8 cellular contexts compared by ENCODE assay signal in genomic region chr14:105414456-105415371, GRCh38. TPM values are rescaled to one million over a fixed set of nuclear protein-coding genes. Genes with fewer than 3 reads are reported as not detected.
A peak's percentile ranks its signal among the peaks of the same experiment; 100 is the strongest.
DNase-seq lines count a peak whose midpoint lies in the region; ATAC-seq, FAIRE-seq and TF ChIP-seq lines count a peak whose summit lies in the region.

No MANE protein-coding gene starts in this region.

- H3K36me3 Mint-ChIP-seq in activated naive CD8-positive, alpha-beta T cell treated with anti-CD3 and anti-CD28 coated beads, Interleukin-2, amount 10 ng/mL, durations not matched to agents 7 days and 5 days: no peaks in the 10 kb centered on the region

- POLR2A ChIA-PET in activated naive CD8-positive, alpha-beta T cell treated with anti-CD3 and anti-CD28 coated beads, Interleukin-2, amount 10 ng/mL, durations not matched to agents 7 days and 5 days (lab: Charles Lee): no interaction called here

- peaks cover 14% of the 10 kb centered on the region for H3K4me1 ChIP-seq in HUES48 (ENCODE audit: control insufficient read depth, insufficient read depth, low read length)
- H3K4me1 ChIP-seq in heart left ventricle: peaks cover 0 to 43% (median 24%) of the 10 kb centered on the region in 12 donors
- peaks cover 0 to 10% (median 6%) of the 10 kb centered on the region in 3 donors for H3K4me1 ChIP-seq in pancreas
- H3K4me1 ChIP-seq in tibial artery: peaks cover 0 to 39% (median 33%) of the 10 kb centered on the region in 4 donors

- H3K27ac ChIP-seq in HUES48 (ENCODE audit: low read depth, low read length) (no peak overlapping the region), heart left ventricle (peak overlapping the region in 11 of 12 donors; percentile 66 to 87 (median 80)), pancreas (no peak overlapping the region), tibial artery (peak overlapping the region; percentile 64 to 70)

- H3K36me3 ChIP-seq in HUES48 (ENCODE audit: control insufficient read depth, insufficient read depth, low read length) (no peaks in the 10 kb centered on the region), heart left ventricle (no peaks in the 10 kb centered on the region), pancreas (no peaks in the 10 kb centered on the region), tibial artery (no peaks in the 10 kb centered on the region)

- intact Hi-C loops in heart left ventricle (cut with DNase I): loop anchor here in 2 of 10 donors (2.0 to 10.0 kb wide), 2 partner anchors 16 to 70 kb away; partner anchors contain the start of genes CRIP1 (in 1 of the 2) and TEX22 (in 1 of the 2)
- intact Hi-C loops in pancreas (cut with DNase I): no loop called here
- intact Hi-C loops in tibial artery (cut with DNase I; ENCODE audit: low total_unique reads): loop anchor here (2.0 kb wide), 1 partner anchor 74 kb away; no protein-coding TSS in a partner anchor

- TF ChIP-seq POLR2A in heart left ventricle (IDR thresholded peaks at IDR 0.05): peak in 1 of 2 donors; percentile 41

- peak overlapping the region; percentile 44; the same call in 1 of the 2 replicates for H3K9ac ChIP-seq in HUES48 (ENCODE audit: low read depth, low read length)

- H3K4me1 Mint-ChIP-seq in activated naive CD8-positive, alpha-beta T cell treated with anti-CD3 and anti-CD28 coated beads, Interleukin-2, amount 10 ng/mL, durations not matched to agents 7 days and 5 days: peaks cover 10% of the 10 kb centered on the region

- H3K27ac Mint-ChIP-seq in activated naive CD8-positive, alpha-beta T cell treated with anti-CD3 and anti-CD28 coated beads, Interleukin-2, amount 10 ng/mL, durations not matched to agents 7 days and 5 days: peak overlapping the region; percentile 85

- H3K4me3 ChIP-seq in HUES48 (ENCODE audit: low read depth, low read length) (peak overlapping the region; percentile 68), heart left ventricle (peak overlapping the region; percentile 5 to 69 (median 58)), pancreas (peak overlapping the region; percentile 34 to 65 (median 44)), tibial artery (peak overlapping the region; percentile 54 to 64)

- no peaks in the 10 kb centered on the region for H3K9me3 Mint-ChIP-seq in activated naive CD8-positive, alpha-beta T cell treated with anti-CD3 and anti-CD28 coated beads, Interleukin-2, amount 10 ng/mL, durations not matched to agents 7 days and 5 days

- H3K4me3 Mint-ChIP-seq in activated naive CD8-positive, alpha-beta T cell treated with anti-CD3 and anti-CD28 coated beads, Interleukin-2, amount 10 ng/mL, durations not matched to agents 7 days and 5 days: peak overlapping the region; percentile 75

- ATAC-seq in activated naive CD8-positive, alpha-beta T cell treated with anti-CD3 and anti-CD28 coated beads, Interleukin-2, amount 10 ng/mL, durations not matched to agents 7 days and 5 days (ENCODE audit: low read depth): peak; percentile 85
- ATAC-seq in heart left ventricle: peak; percentile 49 to 87 (median 80)
- peak; percentile 70 to 83 (median 77) for ATAC-seq in pancreas

- H3K27me3 Mint-ChIP-seq in activated naive CD8-positive, alpha-beta T cell treated with anti-CD3 and anti-CD28 coated beads, Interleukin-2, amount 10 ng/mL, durations not matched to agents 7 days and 5 days: peaks cover 39% of the 10 kb centered on the region

- H3K27me3 ChIP-seq in HUES48 (ENCODE audit: control insufficient read depth, insufficient read depth, low read length) (peaks cover 46% of the 10 kb centered on the region), heart left ventricle (peaks cover 0 to 29% (median 0%) of the 10 kb centered on the region in 9 donors), pancreas (no peaks in the 10 kb centered on the region), tibial artery (peaks cover 0 to 34% of the 10 kb centered on the region in 2 donors)

- DNase-seq in NOMO-1 (lab: John Stamatoyannopoulos, UW; ENCODE audit: unreplicated experiment in 2 of 2) (peak; percentile 69 to 79), NOMO-1 treated with dmso at 0.1 percent for 144 hours (lab: John Stamatoyannopoulos, UW; ENCODE audit: unreplicated experiment) (no peak), SK-N-DZ (ENCODE audit: low spot score) (peak; percentile 37), heart left ventricle (peak; percentile 83 to 92 (median 84)), pancreas (peak; percentile 35 to 84 (median 72)), tibial artery (peak; percentile 74 to 88)
- peak; percentile 85 for DNase-seq in activated naive CD8-positive, alpha-beta T cell treated with anti-CD3 and anti-CD28 coated beads, Interleukin-2, amount 10 ng/mL, durations not matched to agents 7 days and 5 days

- no peak for FAIRE-seq in pancreas (lab: Jason Lieb, UNC)

- peak; percentile 47 to 91 (median 78) for TF ChIP-seq CTCF in heart left ventricle (IDR thresholded peaks at IDR 0.05)
- peak; percentile 61 to 79 (median 76) for TF ChIP-seq CTCF in pancreas (IDR thresholded peaks at IDR 0.05)
- TF ChIP-seq CTCF in tibial artery (IDR thresholded peaks at IDR 0.05): peak; percentile 76 to 82

- 10 to 19% (median 14%) methylated on average over 52 to 79 of the region's 79 CpGs for WGBS in heart left ventricle, 4 donors
- 18% methylated on average over 67 to 79 of the region's 79 CpGs for WGBS in pancreas, 2 donors

- no peaks in the 10 kb centered on the region for H3K9me3 ChIP-seq in HUES48 (ENCODE audit: control insufficient read depth, insufficient read depth, low read length)
- H3K9me3 ChIP-seq in heart left ventricle: no peaks in the 10 kb centered on the region
- H3K9me3 ChIP-seq in pancreas: no peaks in the 10 kb centered on the region
- H3K9me3 ChIP-seq in tibial artery: no peaks in the 10 kb centered on the region

RNA-seq across cellular contexts. Expression of gene MTA1, which starts 4.9 kb away (rescaled TPM):
- polyA plus RNA-seq in SK-N-DZ (2014; cell fraction: cytosol; rRNA removed): 42.8 and 47.4 TPM in 2 replicates
- polyA plus RNA-seq in SK-N-DZ (2014; cell fraction: nucleus; rRNA removed): 335 and 376 TPM in 2 replicates
- total RNA-seq in activated naive CD8-positive, alpha-beta T cell treated with anti-CD3 and anti-CD28 coated beads, Interleukin-2, amount 10 ng/mL, durations not matched to agents 7 days and 5 days: 100 to 1,000 TPM; 120 to 132 TPM
- 100 to 1,000 TPM in 7 of 9 donors, 10 to 100 TPM in 2; 71.8 to 169 (median 109) TPM for total RNA-seq in heart left ventricle
- polyA plus RNA-seq in heart left ventricle: 100 to 1,000 TPM; 103 to 191 TPM
- 10 to 100 TPM; 34.8 to 68.6 (median 51.6) TPM for total RNA-seq in pancreas
- polyA plus RNA-seq in pancreas: 100 to 1,000 TPM; 115 to 138 TPM

RNA-seq across cellular contexts. Expression of gene TEX22, which starts 16.4 kb away (rescaled TPM):
- not detected in 2 replicates for polyA plus RNA-seq in SK-N-DZ (2014; cell fraction: cytosol; rRNA removed)
- 1.1 and 2.3 TPM in 2 replicates for polyA plus RNA-seq in SK-N-DZ (2014; cell fraction: nucleus; rRNA removed)
- 1 to 10 TPM; 6.4 to 6.9 TPM for total RNA-seq in activated naive CD8-positive, alpha-beta T cell treated with anti-CD3 and anti-CD28 coated beads, Interleukin-2, amount 10 ng/mL, durations not matched to agents 7 days and 5 days
- total RNA-seq in heart left ventricle: 1 to 10 TPM in 1 of 9 donors, under 1 TPM in 6, not detected in 2; 0.14 to 1.8 (median 0.82) TPM
- polyA plus RNA-seq in heart left ventricle: under 1 TPM in 1 of 2 donors, not detected in 1; 0.06 TPM
- 1 to 10 TPM in 4 of 6 donors, under 1 TPM in 2; 0.14 to 2.4 (median 1.5) TPM for total RNA-seq in pancreas
- under 1 TPM; 0.40 to 0.57 TPM for polyA plus RNA-seq in pancreas

RNA-seq across cellular contexts. Expression of gene CRIP2, which starts 59.9 kb away (rescaled TPM):
- 71.3 and 72.7 TPM in 2 replicates for polyA plus RNA-seq in SK-N-DZ (2014; cell fraction: cytosol; rRNA removed)
- polyA plus RNA-seq in SK-N-DZ (2014; cell fraction: nucleus; rRNA removed): 64.4 and 76.4 TPM in 2 replicates
- 1 to 10 TPM; 1.2 to 1.6 TPM for total RNA-seq in activated naive CD8-positive, alpha-beta T cell treated with anti-CD3 and anti-CD28 coated beads, Interleukin-2, amount 10 ng/mL, durations not matched to agents 7 days and 5 days
- 1,000 to 10,000 TPM in 2 of 9 donors, 100 to 1,000 TPM in 7; 695 to 1,715 (median 851) TPM for total RNA-seq in heart left ventricle
- 1,000 to 10,000 TPM in 1 of 2 donors, 100 to 1,000 TPM in 1; 829 to 1,402 TPM for polyA plus RNA-seq in heart left ventricle
- 10 to 100 TPM; 12.9 to 37.4 (median 24.3) TPM for total RNA-seq in pancreas
- polyA plus RNA-seq in pancreas: 100 to 1,000 TPM in 1 of 2 donors, 10 to 100 TPM in 1; 99.5 to 223 TPM

Comparison
In these comparisons a context has a peak if more than half of its experiments do, and no peak if none do; other contexts are left out.
1. H3K27ac ChIP-seq: peak in heart left ventricle (11 of 12) and tibial artery (2 of 2); none in HUES48 (single experiment) and pancreas (0 of 4).
2. RNA of gene CRIP2, which starts 59.9 kb away (total RNA-seq): 695 to 1,715 TPM in heart left ventricle; 12.9 to 37.4 TPM in pancreas and 1.2 to 1.6 TPM in activated naive CD8-positive, alpha-beta T cell treated with anti-CD3 and anti-CD28 coated beads, Interleukin-2, amount 10 ng/mL, durations not matched to agents 7 days and 5 days; every median in the first group is over 10 times any median in the second.
3. Peak in every context shown above with its lines, with median percentiles within 50 percentile points of each other: H3K4me3 ChIP-seq, ATAC-seq and CTCF ChIP-seq.